In the genomic region with DNA sequence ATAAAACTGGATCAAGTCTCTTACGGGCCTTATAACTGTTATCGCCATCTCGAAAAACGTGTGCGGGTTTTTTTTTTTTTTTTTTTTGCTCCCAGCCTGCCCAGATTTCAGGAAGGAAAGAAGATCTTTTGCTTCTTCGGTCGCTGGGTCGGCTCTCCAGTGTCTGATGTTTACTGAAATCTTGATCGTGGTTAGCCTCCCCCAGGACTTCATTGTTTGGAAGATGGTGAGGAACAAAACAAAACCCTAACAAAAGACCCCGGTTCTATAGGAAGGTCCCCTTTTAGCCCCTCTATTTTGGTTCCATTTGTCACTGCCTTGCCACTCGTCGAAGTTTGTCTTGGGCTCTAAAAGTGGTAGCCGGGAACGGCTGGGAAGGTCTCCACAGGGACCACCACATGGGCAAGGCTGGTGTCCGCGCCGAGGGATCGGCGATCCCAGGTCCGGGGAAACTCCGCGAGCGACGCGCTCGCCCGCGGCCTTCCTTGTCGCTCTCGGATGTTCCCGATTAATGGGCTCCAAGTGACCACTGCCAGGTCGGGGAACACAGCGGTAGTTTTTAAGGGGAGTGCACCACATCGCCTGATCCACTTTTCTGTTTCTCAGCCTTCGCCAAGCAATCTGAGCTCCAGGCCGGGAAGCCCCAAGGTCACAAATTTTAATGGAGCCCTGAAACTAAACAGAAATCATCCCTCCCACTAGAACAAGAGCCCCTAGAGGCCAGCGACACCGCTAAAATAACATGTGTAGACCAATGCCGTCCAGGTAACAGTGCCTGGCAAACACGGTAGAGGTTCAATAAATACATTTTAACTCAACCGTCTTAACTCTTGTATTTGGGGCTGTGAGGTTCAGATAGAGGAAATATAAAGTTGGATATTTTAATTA, we compare ENCODE assay signal across 8 cellular contexts. TPM values are rescaled to one million over a fixed set of nuclear protein-coding genes. Genes with fewer than 3 reads are reported as not detected.
A peak's percentile ranks its signal among the peaks of the same experiment; 100 is the strongest.
DNase-seq lines count a peak whose midpoint lies in the region; ATAC-seq and TF ChIP-seq lines count a peak whose summit lies in the region.

No MANE protein-coding gene starts in this region.

- H3K27me3 ChIP-seq in duodenal mucosa (ENCODE audit: control insufficient read depth in 1 of 2, insufficient read depth in 2 of 2, low read length in 2 of 2) (no peaks in the 10 kb centered on the region), lower lobe of right lung (ENCODE audit: low read depth) (no peaks in the 10 kb centered on the region)

- DNase-seq in activated CD4-positive, CD25-positive, alpha-beta regulatory T cell (lab: John Stamatoyannopoulos, UW) = peak in 3 of 4 experiments; percentile 11 to 17 (median 14)
- DNase-seq in NCI-H510A treated with DMSO at 0.1 percent for 48 hours (lab: John Stamatoyannopoulos, UW) (peak; percentile 73), lower lobe of right lung (peak; percentile 61)
- peak; percentile 19 to 22 for DNase-seq in activated CD4-positive, alpha-beta T cell treated with anti-CD3 and anti-CD28 coated beads, Interleukin-2, amount 50 U/mL, for 4 hours
- peak; percentile 16 for DNase-seq in stimulated activated CD8-positive, alpha-beta memory T cell treated with anti-CD3 and anti-CD28 coated beads, Interleukin-15, amount 100 ng/mL, for 1 hour (ENCODE audit: low read depth)

- H3K4me1 ChIP-seq in duodenal mucosa (ENCODE audit: control insufficient read depth in 1 of 2, insufficient read depth in 2 of 2, low read length in 2 of 2) = peaks cover 5% of the 10 kb centered on the region in 2 donors
- H3K4me1 ChIP-seq in lower lobe of right lung = peaks cover 11% of the 10 kb centered on the region

- TF ChIP-seq CTCF in lower lobe of right lung (IDR thresholded peaks at IDR 0.05) = peak; percentile 28

- peak overlapping the region; percentile 93 for H3K27ac ChIP-seq in duodenal mucosa (ENCODE audit: low read depth, low read length)
- peak overlapping the region; percentile 97 for H3K27ac ChIP-seq in lower lobe of right lung

- H3K4me3 ChIP-seq in duodenal mucosa (ENCODE audit: low read depth in 1 of 2, low read length in 2 of 2) (peak overlapping the region; percentile 86 to 91), lower lobe of right lung (peak overlapping the region; percentile 66)

- no peak for ATAC-seq in activated CD4-positive, CD25-positive, alpha-beta regulatory T cell treated with anti-CD3 and anti-CD28 coated beads, Interleukin-2, amount 50 U/mL, for 24 hours
- ATAC-seq in HG02981 (IDR thresholded peaks at IDR 0.05; ENCODE audit: unreplicated experiment) (peak; percentile 32), lower lobe of right lung (peak; percentile 65)

- H3K9me3 ChIP-seq in duodenal mucosa (ENCODE audit: control insufficient read depth in 1 of 2, low read length in 2 of 2) = no peaks in the 10 kb centered on the region
- no peaks in the 10 kb centered on the region for H3K9me3 ChIP-seq in lower lobe of right lung

- intact Hi-C loops in lower lobe of right lung (cut with DNase I) = no loop called here

- peak overlapping the region; percentile 88 to 97 for H3K9ac ChIP-seq in duodenal mucosa (ENCODE audit: low read depth in 1 of 2, low read length in 2 of 2)

- peaks cover 0 to 13% of the 10 kb centered on the region in 2 donors for H3K36me3 ChIP-seq in duodenal mucosa (ENCODE audit: control insufficient read depth in 1 of 2, insufficient read depth in 2 of 2, low read length in 2 of 2)
- H3K36me3 ChIP-seq in lower lobe of right lung = peaks cover 14% of the 10 kb centered on the region

RNA-seq across cellular contexts. Expression of gene TRIM27, which starts 27.0 kb away (rescaled TPM):
- 46.6 TPM for total RNA-seq in lower lobe of right lung

Comparison
In these comparisons a context has a peak if more than half of its experiments do, and no peak if none do; other contexts are left out.
1. DNase-seq: peak in every context shown above with its lines; median percentile 73 in NCI-H510A treated with DMSO at 0.1 percent for 48 hours; 61 in lower lobe of right lung; 20 in activated CD4-positive, alpha-beta T cell treated with anti-CD3 and anti-CD28 coated beads, Interleukin-2, amount 50 U/mL, for 4 hours; 16 in stimulated activated CD8-positive, alpha-beta memory T cell treated with anti-CD3 and anti-CD28 coated beads, Interleukin-15, amount 100 ng/mL, for 1 hour; 14 in activated CD4-positive, CD25-positive, alpha-beta regulatory T cell.
2. ATAC-seq: peak in HG02981 (single experiment) and lower lobe of right lung (2 of 2); none in activated CD4-positive, CD25-positive, alpha-beta regulatory T cell treated with anti-CD3 and anti-CD28 coated beads, Interleukin-2, amount 50 U/mL, for 24 hours (0 of 2).